Comparison of ENCODE assay signal across 1 cellular context in genomic region chr5:154857091-154857533, GRCh38.
TF ChIP-seq lines count a peak whose summit lies in the region.

No MANE protein-coding gene starts in this region.

TF ChIP-seq in HCT116, 20 proteins besides CTCF, POLR2A, EP300 and RAD21 (continued from another document):
- TF ChIP-seq, protein P1, sequence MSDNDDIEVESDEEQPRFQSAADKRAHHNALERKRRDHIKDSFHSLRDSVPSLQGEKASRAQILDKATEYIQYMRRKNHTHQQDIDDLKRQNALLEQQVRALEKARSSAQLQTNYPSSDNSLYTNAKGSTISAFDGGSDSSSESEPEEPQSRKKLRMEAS (IDR thresholded peaks at IDR 0.05), result no peak
- no peak for TF ChIP-seq EGR1 (IDR thresholded peaks at IDR 0.05; ENCODE audit: low read depth)
- TF ChIP-seq CBX3 (IDR thresholded peaks at IDR 0.05; ENCODE audit: low read depth), result no peak
